Comparison of ENCODE assay signal across 1 cellular context in genomic region chr4:139857021-139857420, GRCh38.
TF ChIP-seq lines count a peak whose summit lies in the region.

No MANE protein-coding gene starts in this region.

TF ChIP-seq in HepG2, 621 proteins besides CTCF, POLR2A, EP300 and RAD21 (continued from another document and continues in another):
- TF ChIP-seq THAP9 (CRISPR knock-in tag; IDR thresholded peaks at IDR 0.05; ENCODE audit: borderline replicate concordance) (no peak), FOXA1 (IDR thresholded peaks at IDR 0.05) (no peak), FOXA1 (CRISPR knock-in tag; IDR thresholded peaks at IDR 0.05) (peak; percentile 63; the same call in 1 of the 2 replicates), UBTF (CRISPR knock-in tag; IDR thresholded peaks at IDR 0.05) (no peak), KIAA2018 (CRISPR knock-in tag; IDR thresholded peaks at IDR 0.05; ENCODE audit: borderline replicate concordance) (no peak), ZBTB26 (CRISPR knock-in tag; IDR thresholded peaks at IDR 0.05; ENCODE audit: borderline replicate concordance) (peak; percentile 96), NR2F6 (IDR thresholded peaks at IDR 0.05) (peak; percentile 57; the same call in 1 of the 2 replicates), NR2F6 (CRISPR knock-in tag; IDR thresholded peaks at IDR 0.05) (peak; percentile 60), ZNF777 (CRISPR knock-in tag; IDR thresholded peaks at IDR 0.05) (no peak), BHLHE40 (IDR thresholded peaks at IDR 0.05; ENCODE audit: low read length) (no peak), ZNF672 (CRISPR knock-in tag; IDR thresholded peaks at IDR 0.05) (no peak), ZNF737 (CRISPR knock-in tag; IDR thresholded peaks at IDR 0.05; ENCODE audit: borderline replicate concordance) (no peak), ZNF136 (CRISPR knock-in tag; IDR thresholded peaks at IDR 0.05; ENCODE audit: low read depth) (no peak; the same call in 1 of the 2 replicates), EEA1 (CRISPR knock-in tag; IDR thresholded peaks at IDR 0.05; ENCODE audit: borderline replicate concordance) (no peak), TBX2 (CRISPR knock-in tag; IDR thresholded peaks at IDR 0.05; ENCODE audit: borderline replicate concordance) (peak; percentile 83; the same call in 1 of the 2 replicates), GABPB1 (CRISPR knock-in tag; IDR thresholded peaks at IDR 0.05) (no peak), SIX1 (CRISPR knock-in tag; IDR thresholded peaks at IDR 0.05; ENCODE audit: borderline replicate concordance) (no peak), ZNF407 (CRISPR knock-in tag; IDR thresholded peaks at IDR 0.05; ENCODE audit: not compliant biosample characterization) (no peak), NFKBIZ (CRISPR knock-in tag; IDR thresholded peaks at IDR 0.05) (no peak), ZNF3 (CRISPR knock-in tag; IDR thresholded peaks at IDR 0.05) (no peak), PRDM15 (CRISPR knock-in tag; IDR thresholded peaks at IDR 0.05) (no peak), ZNF780A (CRISPR knock-in tag; IDR thresholded peaks at IDR 0.05) (no peak), ELF1 (CRISPR knock-in tag; IDR thresholded peaks at IDR 0.05) (peak; percentile 37; the same call in 1 of the 2 replicates), NFATC3 (CRISPR knock-in tag; IDR thresholded peaks at IDR 0.05) (no peak)
